In genomic region chr6:52579006-52579660, GRCh38 we compare ENCODE assay signal across 16 cellular contexts. TPM values are rescaled to one million over a fixed set of nuclear protein-coding genes. Genes with fewer than 3 reads are reported as not detected.
A peak's percentile ranks its signal among the peaks of the same experiment; 100 is the strongest.
DNase-seq lines count a peak whose midpoint lies in the region; ATAC-seq, FAIRE-seq and TF ChIP-seq lines count a peak whose summit lies in the region.
"Had no signal": no experiment of that assay in that cellular context is flagged by ENCODE, and none has a peak within 500 bp of the region (broad histone marks: within the 10 kb centered on the region; RNA-seq: fewer than 3 reads in every experiment).

No MANE protein-coding gene starts in this region.

- H3K4me3 ChIP-seq in Panc1 (ENCODE audit: low read depth in 2 of 2, low read length in 2 of 2), result no peak overlapping the region
- H3K4me3 ChIP-seq in naive thymus-derived CD4-positive, alpha-beta T cell (ENCODE audit: low read length), result no peak overlapping the region
- H3K4me3 ChIP-seq in MG63, result no peak overlapping the region
- H3K4me3 ChIP-seq: HAP-1 had no signal

- no peak for FAIRE-seq in frontal cortex (lab: Jason Lieb, UNC)
- FAIRE-seq: A204.1 had no signal

- ATAC-seq in Panc1, result no peak
- no peak for ATAC-seq in naive thymus-derived CD4-positive, alpha-beta T cell

- no peak for DNase-seq in T-helper 1 cell
- DNase-seq in Panc1 (ENCODE audit: low read depth, low spot score), result no peak
- no peak for DNase-seq in naive thymus-derived CD4-positive, alpha-beta T cell
- no peak for DNase-seq in activated naive CD4-positive, alpha-beta T cell treated with anti-CD3 and anti-CD28 coated beads for 36 hours
- no peak for DNase-seq in frontal cortex (ENCODE audit: low spot score in 2 of 2)
- DNase-seq in MG63, result no peak
- DNase-seq in AML-193 (lab: John Stamatoyannopoulos, UW), result no peak
- DNase-seq: Kasumi-1, MV-4-11, NCI-H1436, NCI-H2081, RPMI8226 had no signal

- 0 out of 2 replicates have a peak, but pooled peaks cover 2% of the 10 kb centered on the region for H3K36me3 ChIP-seq in Panc1 (ENCODE audit: control insufficient read depth, insufficient read depth, low read length)
- peaks cover 0 to 4% (median 0%) of the 10 kb centered on the region in 3 experiments for H3K36me3 ChIP-seq in naive thymus-derived CD4-positive, alpha-beta T cell (ENCODE audit: control insufficient read depth in 2 of 3, insufficient read depth in 3 of 3, low read length in 3 of 3)
- H3K36me3 ChIP-seq in MG63, result peaks cover 61% of the 10 kb centered on the region
- H3K36me3 ChIP-seq: HAP-1 had no signal

- H3K9me3 ChIP-seq in Panc1 (ENCODE audit: control insufficient read depth, insufficient read depth, low read depth, low read length), result no peaks in the 10 kb centered on the region
- no peaks in the 10 kb centered on the region for H3K9me3 ChIP-seq in naive thymus-derived CD4-positive, alpha-beta T cell (ENCODE audit: control insufficient read depth in 2 of 3, low read length in 3 of 3)
- no peaks in the 10 kb centered on the region for H3K9me3 ChIP-seq in MG63
- H3K9me3 ChIP-seq: HAP-1 had no signal

- peaks cover 5% of the 10 kb centered on the region for H3K36me3 Mint-ChIP-seq in T-helper 1 cell treated with Interleukin-12 subunit alpha and Interleukin-12 subunit beta and Interleukin-4 antibody, amounts not matched to agents 30 μg/mL and 1 μg/mL, for 36 hours (ENCODE audit: low read depth)
- peaks cover 0 to 13% (median 7%) of the 10 kb centered on the region in 5 donors for H3K36me3 Mint-ChIP-seq in naive thymus-derived CD4-positive, alpha-beta T cell
- H3K36me3 Mint-ChIP-seq in activated naive CD4-positive, alpha-beta T cell treated with anti-CD3 and anti-CD28 coated beads for 36 hours (ENCODE audit: low read depth), result peaks cover 6% of the 10 kb centered on the region

- in situ Hi-C loops in Panc1 (cut with HindIII; ENCODE audit: low pct_unique_long_range_greater_than_20kb, low sequenced_read_pairs), result no loop called here

- H3K27me3 Mint-ChIP-seq in T-helper 1 cell treated with Interleukin-12 subunit alpha and Interleukin-12 subunit beta and Interleukin-4 antibody, amounts not matched to agents 30 μg/mL and 1 μg/mL, for 36 hours (ENCODE audit: low read depth), result peaks cover 25% of the 10 kb centered on the region
- peaks cover 0 to 26% (median 0%) of the 10 kb centered on the region in 5 donors for H3K27me3 Mint-ChIP-seq in naive thymus-derived CD4-positive, alpha-beta T cell
- no peaks in the 10 kb centered on the region for H3K27me3 Mint-ChIP-seq in activated naive CD4-positive, alpha-beta T cell treated with anti-CD3 and anti-CD28 coated beads for 36 hours (ENCODE audit: low read depth)

- H3K27ac Mint-ChIP-seq in T-helper 1 cell treated with Interleukin-12 subunit alpha and Interleukin-12 subunit beta and Interleukin-4 antibody, amounts not matched to agents 30 μg/mL and 1 μg/mL, for 36 hours, result no peak overlapping the region
- peak overlapping the region in 5 of 9 donors; percentile 6 to 73 (median 23) for H3K27ac Mint-ChIP-seq in naive thymus-derived CD4-positive, alpha-beta T cell
- no peak overlapping the region for H3K27ac Mint-ChIP-seq in activated naive CD4-positive, alpha-beta T cell treated with anti-CD3 and anti-CD28 coated beads for 36 hours

- peaks cover 17% of the 10 kb centered on the region for H3K4me1 ChIP-seq in Panc1 (ENCODE audit: control insufficient read depth, insufficient read depth, low read length)
- peaks cover 21 to 24% of the 10 kb centered on the region in 2 donors for H3K4me1 ChIP-seq in naive thymus-derived CD4-positive, alpha-beta T cell (ENCODE audit: control insufficient read depth in 2 of 2, insufficient read depth in 2 of 2, low read length in 2 of 2)

- peak overlapping the region; percentile 26 for H3K4me3 Mint-ChIP-seq in T-helper 1 cell treated with Interleukin-12 subunit alpha and Interleukin-12 subunit beta and Interleukin-4 antibody, amounts not matched to agents 30 μg/mL and 1 μg/mL, for 36 hours
- H3K4me3 Mint-ChIP-seq in naive thymus-derived CD4-positive, alpha-beta T cell, result peak overlapping the region in 6 of 10 donors; percentile 29 to 89 (median 39)
- no peak overlapping the region for H3K4me3 Mint-ChIP-seq in activated naive CD4-positive, alpha-beta T cell treated with anti-CD3 and anti-CD28 coated beads for 36 hours
- H3K4me3 Mint-ChIP-seq: CD14-positive monocyte had no signal

- CTCF ChIA-PET in Panc1 (lab: Charles Lee), result no interaction called here
- CTCF ChIA-PET in naive thymus-derived CD4-positive, alpha-beta T cell (lab: Charles Lee), result interaction anchor here (1.2 kb wide), 1 partner anchor 29 kb away, joined by 3 read pairs; no protein-coding TSS in a partner anchor
- CTCF ChIA-PET in activated naive CD4-positive, alpha-beta T cell treated with anti-CD3 and anti-CD28 coated beads for 36 hours (lab: Charles Lee), result interaction anchor here (0.6 kb wide), 1 partner anchor 72 kb away, joined by 3 read pairs; no protein-coding TSS in a partner anchor

- POLR2A ChIA-PET in Panc1 (lab: Charles Lee), result no interaction called here
- POLR2A ChIA-PET in naive thymus-derived CD4-positive, alpha-beta T cell (lab: Charles Lee), result interaction anchor here (0.7 kb wide), 1 partner anchor 183 kb away, joined by 3 read pairs; no protein-coding TSS in a partner anchor

- intact Hi-C loops in Panc1 (cut with micrococcal nuclease; ENCODE audit: unreplicated experiment), result loop anchor here (5.0 kb wide), 2 partner anchors 62 to 162 kb away; no protein-coding TSS in a partner anchor
- intact Hi-C loops in naive thymus-derived CD4-positive, alpha-beta T cell (cut with micrococcal nuclease), result loop anchor here (5.0 kb wide), 3 partner anchors 87 to 1213 kb away; partner anchors contain the start of gene GCLC (in 1 of the 2)
- intact Hi-C loops in activated naive CD4-positive, alpha-beta T cell treated with anti-CD3 and anti-CD28 coated beads for 36 hours (cut with micrococcal nuclease), result loop anchor here (5.0 to 10.0 kb wide), 2 partner anchors 403 to 726 kb away; no protein-coding TSS in a partner anchor

- no peaks in the 10 kb centered on the region for H3K27me3 ChIP-seq in Panc1 (ENCODE audit: control insufficient read depth, insufficient read depth, low read length)
- no peaks in the 10 kb centered on the region for H3K27me3 ChIP-seq in naive thymus-derived CD4-positive, alpha-beta T cell (ENCODE audit: control insufficient read depth in 2 of 2, insufficient read depth in 2 of 2, low read length in 2 of 2)
- no peaks in the 10 kb centered on the region for H3K27me3 ChIP-seq in MG63

- BruUV-seq in Panc1 (replicated peaks; lab: Mats Ljungman, UMichigan), result no TSS peak

- no peak overlapping the region for H3K27ac ChIP-seq in Panc1 (ENCODE audit: low read length)
- H3K27ac ChIP-seq in naive thymus-derived CD4-positive, alpha-beta T cell (ENCODE audit: low read depth, low read length), result no peak overlapping the region

- peaks cover 21% of the 10 kb centered on the region for H3K4me1 Mint-ChIP-seq in T-helper 1 cell treated with Interleukin-12 subunit alpha and Interleukin-12 subunit beta and Interleukin-4 antibody, amounts not matched to agents 30 μg/mL and 1 μg/mL, for 36 hours (ENCODE audit: low read depth)
- H3K4me1 Mint-ChIP-seq in naive thymus-derived CD4-positive, alpha-beta T cell, result peaks cover 21 to 43% (median 32%) of the 10 kb centered on the region in 7 donors
- H3K4me1 Mint-ChIP-seq in activated naive CD4-positive, alpha-beta T cell treated with anti-CD3 and anti-CD28 coated beads for 36 hours (ENCODE audit: low read depth), result peaks cover 26% of the 10 kb centered on the region

- no peaks in the 10 kb centered on the region for H3K9me3 Mint-ChIP-seq in T-helper 1 cell treated with Interleukin-12 subunit alpha and Interleukin-12 subunit beta and Interleukin-4 antibody, amounts not matched to agents 30 μg/mL and 1 μg/mL, for 36 hours
- H3K9me3 Mint-ChIP-seq in naive thymus-derived CD4-positive, alpha-beta T cell, result peaks cover 0 to 5% (median 0%) of the 10 kb centered on the region in 11 donors
- no peaks in the 10 kb centered on the region for H3K9me3 Mint-ChIP-seq in activated naive CD4-positive, alpha-beta T cell treated with anti-CD3 and anti-CD28 coated beads for 36 hours
- H3K9me3 Mint-ChIP-seq: CD14-positive monocyte had no signal

- TF ChIP-seq CTCF in Panc1 (IDR thresholded peaks at IDR 0.05), result 0 out of 2 replicates have a peak, but pooled peaks have one; percentile 4

RNA-seq across cellular contexts. Expression of gene TRAM2, which starts 2.3 kb away (rescaled TPM):
- total RNA-seq in Panc1 (2021; ENCODE audit: unreplicated experiment), result 56.7 TPM
- polyA plus RNA-seq in Panc1 (2012; ENCODE audit: insufficient read length), result 32.2 TPM
- total RNA-seq in naive thymus-derived CD4-positive, alpha-beta T cell, result 10 to 100 TPM in 4 of 5 experiments, 1 to 10 TPM in 1; 8.9 to 10.9 (median 10.3) TPM
- 1 to 10 TPM; 3.2 to 4.5 TPM for polyA plus RNA-seq in naive thymus-derived CD4-positive, alpha-beta T cell
- total RNA-seq in activated naive CD4-positive, alpha-beta T cell treated with anti-CD3 and anti-CD28 coated beads for 36 hours, result 1 to 10 TPM; 2.5 to 2.9 TPM
- 2.0 TPM for total RNA-seq in frontal cortex
- total RNA-seq in MG63 (2014; rRNA removed; shearing (Covaris generic); ENCODE audit: low replicate concordance), result 206 and 243 TPM in 2 replicates

Comparison
In these comparisons a context has a peak if more than half of its experiments do, and no peak if none do; other contexts are left out.
1. H3K27ac Mint-ChIP-seq: peak in naive thymus-derived CD4-positive, alpha-beta T cell (5 of 9); none in T-helper 1 cell treated with Interleukin-12 subunit alpha and Interleukin-12 subunit beta and Interleukin-4 antibody, amounts not matched to agents 30 μg/mL and 1 μg/mL, for 36 hours (single experiment) and activated naive CD4-positive, alpha-beta T cell treated with anti-CD3 and anti-CD28 coated beads for 36 hours (single experiment).